In the genomic region with DNA sequence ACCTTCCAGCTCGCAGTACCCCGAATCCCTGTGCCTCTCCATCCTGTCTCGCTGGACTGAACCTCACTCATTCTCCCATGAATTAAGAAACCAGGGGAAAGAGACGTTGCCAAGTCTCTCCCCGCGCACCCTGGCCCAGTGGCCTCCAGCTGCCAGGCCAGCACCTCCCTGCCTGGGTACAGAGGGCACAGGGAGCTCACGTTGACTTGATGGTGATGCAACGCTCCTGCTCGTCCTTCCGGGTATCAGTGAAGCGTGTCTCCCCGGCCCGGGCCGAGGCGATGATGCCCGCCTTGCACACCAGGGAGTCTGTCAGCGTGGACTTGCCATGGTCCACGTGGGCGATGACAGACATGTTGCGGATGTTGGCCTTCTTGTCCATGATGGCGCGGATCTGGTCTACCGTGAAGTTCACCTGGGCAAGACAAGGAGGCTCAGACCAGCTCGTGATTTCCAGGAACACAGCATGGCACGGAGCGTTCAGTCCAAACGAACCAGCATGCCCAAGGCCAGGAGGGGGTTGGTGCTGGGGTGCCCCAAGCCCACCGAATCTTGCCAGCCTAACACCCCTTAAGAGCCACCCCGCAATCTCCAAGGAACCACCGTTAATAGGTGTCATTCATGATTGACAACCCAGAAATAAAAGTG, we compare ENCODE assay signal across 8 cellular contexts. TPM values are rescaled to one million over a fixed set of nuclear protein-coding genes. Genes with fewer than 3 reads are reported as not detected.
DNase-seq lines count a peak whose midpoint lies in the region; ATAC-seq and TF ChIP-seq lines count a peak whose summit lies in the region.

No MANE protein-coding gene starts in this region.

- DNase-seq in SIG-M5 treated with dmso at 0.1 percent for 504 hours (lab: John Stamatoyannopoulos, UW; ENCODE audit: unreplicated experiment) = peak; percentile 53
- DNase-seq in SIG-M5 (lab: John Stamatoyannopoulos, UW) = no peak
- peak; percentile 61 to 86 (median 85) for DNase-seq in Peyer's patch
- DNase-seq in NCI-H1048 (lab: John Stamatoyannopoulos, UW) = no peak
- DNase-seq in NCI-H1092 (lab: John Stamatoyannopoulos, UW) = no peak

- peaks cover 0 to 51% (median 9%) of the 10 kb centered on the region in 3 donors for H3K36me3 ChIP-seq in Peyer's patch

- H3K4me1 ChIP-seq in Peyer's patch (peaks cover 9 to 40% (median 16%) of the 10 kb centered on the region in 4 donors), mononuclear cell (ENCODE audit: insufficient read depth, low read length) (peaks cover 46% of the 10 kb centered on the region)

- TF ChIP-seq CTCF in Peyer's patch (IDR thresholded peaks at IDR 0.05) = no peak

- peak overlapping the region; percentile 90 for H3K4me3 Mint-ChIP-seq in dendritic cell treated with granulocyte-macrophage colony-stimulating factor and Interleukin-4, amounts not matched to agents 40 ng/mL and 50 ng/mL, for 4 days

- H3K9me3 ChIP-seq in Peyer's patch (no peaks in the 10 kb centered on the region), mononuclear cell (ENCODE audit: low read depth, low read length) (no peaks in the 10 kb centered on the region)

- H3K4me1 Mint-ChIP-seq in dendritic cell treated with granulocyte-macrophage colony-stimulating factor and Interleukin-4, amounts not matched to agents 40 ng/mL and 50 ng/mL, for 4 days (ENCODE audit: low read depth) = peaks cover 48% of the 10 kb centered on the region

- H3K27me3 Mint-ChIP-seq in dendritic cell treated with granulocyte-macrophage colony-stimulating factor and Interleukin-4, amounts not matched to agents 40 ng/mL and 50 ng/mL, for 4 days = peaks cover 2% of the 10 kb centered on the region

- no peaks in the 10 kb centered on the region for H3K27me3 ChIP-seq in Peyer's patch
- H3K27me3 ChIP-seq in mononuclear cell (ENCODE audit: insufficient read depth, low read length) = no peaks in the 10 kb centered on the region

- H3K9me3 Mint-ChIP-seq in dendritic cell treated with granulocyte-macrophage colony-stimulating factor and Interleukin-4, amounts not matched to agents 40 ng/mL and 50 ng/mL, for 4 days = no peaks in the 10 kb centered on the region

- peak in 1 of 2 donors; percentile 50 for TF ChIP-seq POLR2A in Peyer's patch (IDR thresholded peaks at IDR 0.05)

- H3K27ac ChIP-seq in Peyer's patch = peak overlapping the region; percentile 90 to 99 (median 97)

- ATAC-seq in GM21526 (IDR thresholded peaks at IDR 0.05; ENCODE audit: low FRiP score, unreplicated experiment) = no peak

- peaks cover 63% of the 10 kb centered on the region for H3K36me3 Mint-ChIP-seq in dendritic cell treated with granulocyte-macrophage colony-stimulating factor and Interleukin-4, amounts not matched to agents 40 ng/mL and 50 ng/mL, for 4 days (ENCODE audit: low read depth)

- intact Hi-C loops in dendritic cell treated with granulocyte-macrophage colony-stimulating factor and Interleukin-4, amounts not matched to agents 40 ng/mL and 50 ng/mL, for 4 days (cut with micrococcal nuclease) = loop anchor here (10.0 kb wide), 1 partner anchor 221 kb away; no protein-coding TSS in a partner anchor

- peak overlapping the region; percentile 80 to 97 (median 92) for H3K4me3 ChIP-seq in Peyer's patch
- H3K4me3 ChIP-seq in mononuclear cell (ENCODE audit: low read length) = peak overlapping the region; percentile 98

- peak overlapping the region; percentile 92 for H3K27ac Mint-ChIP-seq in dendritic cell treated with granulocyte-macrophage colony-stimulating factor and Interleukin-4, amounts not matched to agents 40 ng/mL and 50 ng/mL, for 4 days

RNA-seq across cellular contexts. Expression of a gene that starts 1.2 kb away (rescaled TPM):
- total RNA-seq in Peyer's patch (1,000 to 10,000 TPM in 3 of 4 donors, 100 to 1,000 TPM in 1; 914 to 1,425 (median 1,203) TPM), mononuclear cell (1,886 TPM)

RNA-seq across cellular contexts. Expression of a gene that starts 13.2 kb away (rescaled TPM):
- total RNA-seq in Peyer's patch (100 to 1,000 TPM in 1 of 4 donors, 10 to 100 TPM in 3; 61.3 to 106 (median 88.1) TPM), mononuclear cell (17.8 TPM)

RNA-seq across cellular contexts. Expression of a gene that starts 23.5 kb away (rescaled TPM):
- total RNA-seq in Peyer's patch (10 to 100 TPM; 15.9 to 47.9 (median 24.2) TPM), mononuclear cell (12.0 TPM)

RNA-seq across cellular contexts. Expression of a gene that starts 51.2 kb away (rescaled TPM):
- not detected for total RNA-seq in Peyer's patch
- total RNA-seq in mononuclear cell = not detected

Comparison
In these comparisons a context has a peak if more than half of its experiments do, and no peak if none do; other contexts are left out.
1. DNase-seq: peak in SIG-M5 treated with dmso at 0.1 percent for 504 hours (single experiment) and Peyer's patch (3 of 3); none in SIG-M5 (single experiment), NCI-H1048 (single experiment) and NCI-H1092 (single experiment).